7 cellular contexts compared by ENCODE assay signal in genomic region chr12:124925782-124926181, GRCh38. TPM values are rescaled to one million over a fixed set of nuclear protein-coding genes. Genes with fewer than 3 reads are reported as not detected.
DNase-seq lines count a peak whose midpoint lies in the region; ATAC-seq and TF ChIP-seq lines count a peak whose summit lies in the region.
"Not testable (repeated sequence)": the region's sequence is repeated elsewhere in the genome, so short reads cannot be mapped to it uniquely, and the experiment has no call there.

No MANE protein-coding gene starts in this region.

- not testable (repeated sequence) for TF ChIP-seq CTCF in CD4-positive, alpha-beta T cell (IDR thresholded peaks at IDR 0.05); brain (conservative IDR thresholded peaks at IDR 0.05); nephron (IDR thresholded peaks at IDR 0.05; ENCODE audit: unreplicated experiment in 3 of 3); spleen (IDR thresholded peaks at IDR 0.05 in 8 of 11, conservative IDR thresholded peaks at IDR 0.05 in 3 of 11)

- peaks cover 31% of the 10 kb centered on the region for H3K36me3 Mint-ChIP-seq in CD4-positive, alpha-beta T cell (ENCODE audit: low read depth)
- H3K36me3 Mint-ChIP-seq in T-cell; activated T-cell treated with anti-CD3 and anti-CD28 coated beads, Interleukin-2, amount 50 U/mL, for 72 hours (ENCODE audit: insufficient read depth in 2 of 2); brain; memory B cell; nephron (ENCODE audit: low read depth): not testable (repeated sequence)

- not testable (repeated sequence) for DNase-seq in CD4-positive, alpha-beta T cell; T-cell; activated T-cell treated with anti-CD3 and anti-CD28 coated beads, Interleukin-2, amount 50 U/mL, for 72 hours; memory B cell (ENCODE audit: low spot score in 2 of 2)
- peak; percentile 53 for DNase-seq in spleen

- peak overlapping the region; percentile 7 for H3K27ac ChIP-seq in CD4-positive, alpha-beta T cell (ENCODE audit: low read depth, low read length)
- not testable (repeated sequence) for H3K27ac ChIP-seq in spleen

- not testable (repeated sequence) for TF ChIP-seq POLR2A in spleen (IDR thresholded peaks at IDR 0.05)

- not testable (repeated sequence) for H3K9me3 ChIP-seq in CD4-positive, alpha-beta T cell (ENCODE audit: control insufficient read depth, low read length); spleen

- H3K4me3 ChIP-seq in spleen: not testable (repeated sequence)

- peak overlapping the region; percentile 98 for H3K27ac Mint-ChIP-seq in CD4-positive, alpha-beta T cell
- peak overlapping the region; percentile 72 to 79 for H3K27ac Mint-ChIP-seq in T-cell
- H3K27ac Mint-ChIP-seq in activated T-cell treated with anti-CD3 and anti-CD28 coated beads, Interleukin-2, amount 50 U/mL, for 72 hours: peak overlapping the region; percentile 100
- H3K27ac Mint-ChIP-seq in brain: peak overlapping the region; percentile 16 to 64 (median 62)
- peak overlapping the region; percentile 99 for H3K27ac Mint-ChIP-seq in memory B cell
- H3K27ac Mint-ChIP-seq in nephron: not testable (repeated sequence)

- CTCF ChIA-PET in CD4-positive, alpha-beta T cell (lab: Charles Lee): interaction anchor here (1.3 to 4.8 kb wide), 3 partner anchors 12 to 19 kb away, joined by 4 to 29 read pairs (median 16); no protein-coding TSS in a partner anchor
- CTCF ChIA-PET in T-cell (lab: Charles Lee): interaction anchor here (0.7 to 3.2 kb wide), 2 partner anchors 14 to 19 kb away, joined by 3 to 13 read pairs; no protein-coding TSS in a partner anchor

- not testable (repeated sequence) for H3K9me3 Mint-ChIP-seq in CD4-positive, alpha-beta T cell; T-cell; activated T-cell treated with anti-CD3 and anti-CD28 coated beads, Interleukin-2, amount 50 U/mL, for 72 hours; memory B cell; nephron
- H3K9me3 Mint-ChIP-seq in brain: peaks cover 0 to 21% (median 0%) of the 10 kb centered on the region in 5 experiments

- peaks cover 18% of the 10 kb centered on the region for H3K27me3 Mint-ChIP-seq in CD4-positive, alpha-beta T cell
- not testable (repeated sequence) for H3K27me3 Mint-ChIP-seq in T-cell; activated T-cell treated with anti-CD3 and anti-CD28 coated beads, Interleukin-2, amount 50 U/mL, for 72 hours (ENCODE audit: low read depth); memory B cell; nephron (ENCODE audit: low read depth)
- peaks cover 14% of the 10 kb centered on the region for H3K27me3 Mint-ChIP-seq in brain

- H3K4me1 ChIP-seq in spleen: peaks cover 21 to 63% (median 38%) of the 10 kb centered on the region in 6 donors

- not testable (repeated sequence) for H3K27me3 ChIP-seq in CD4-positive, alpha-beta T cell (ENCODE audit: control insufficient read depth, insufficient read depth, low read length); spleen (replicated peaks in 1 of 7)

- POLR2A ChIA-PET in CD4-positive, alpha-beta T cell (lab: Charles Lee): interaction anchor here (4.0 to 4.2 kb wide), 3 partner anchors 8 to 14 kb away, joined by 71 to 87 read pairs (median 80); partner anchors contain the start of gene UBC
- POLR2A ChIA-PET in T-cell (lab: Charles Lee): not testable (repeated sequence)

- peaks cover 41% of the 10 kb centered on the region for H3K4me1 Mint-ChIP-seq in CD4-positive, alpha-beta T cell (ENCODE audit: low read depth)
- H3K4me1 Mint-ChIP-seq in T-cell (peaks cover 46 to 50% (median 47%) of the 10 kb centered on the region in 3 donors), brain (peaks cover 50% of the 10 kb centered on the region), memory B cell (peaks cover 32% of the 10 kb centered on the region), nephron (peaks cover 16% of the 10 kb centered on the region)
- peaks cover 78% of the 10 kb centered on the region for H3K4me1 Mint-ChIP-seq in activated T-cell treated with anti-CD3 and anti-CD28 coated beads, Interleukin-2, amount 50 U/mL, for 72 hours (ENCODE audit: low read depth)

- peak overlapping the region; percentile 95 for H3K4me3 Mint-ChIP-seq in CD4-positive, alpha-beta T cell
- not testable (repeated sequence) for H3K4me3 Mint-ChIP-seq in T-cell; activated T-cell treated with anti-CD3 and anti-CD28 coated beads, Interleukin-2, amount 50 U/mL, for 72 hours; memory B cell
- H3K4me3 Mint-ChIP-seq in brain: peak overlapping the region in 4 of 5 experiments; percentile 16 to 97 (median 60)
- H3K4me3 Mint-ChIP-seq in nephron: peak overlapping the region; percentile 28 to 98 (median 91)

- intact Hi-C loops in CD4-positive, alpha-beta T cell (cut with DNase I, micrococcal nuclease): loop anchor here in 1 of 2 experiments (2.0 kb wide), 1 partner anchor 19 kb away; no protein-coding TSS in a partner anchor
- intact Hi-C loops in spleen (cut with DNase I; ENCODE audit: low total_unique reads): not testable (repeated sequence)

- not testable (repeated sequence) for ATAC-seq in CD4-positive, alpha-beta T cell (ENCODE audit: poor library complexity); T-cell (replicated peaks in 1 of 4); activated T-cell treated with anti-CD3 and anti-CD28 coated beads, Interleukin-2, amount 50 U/mL, for 72 hours (replicated peaks in 1 of 2); memory B cell (ENCODE audit: low read depth)

- H3K36me3 ChIP-seq in spleen: not testable (repeated sequence)

- 90 to 97% (median 95%) methylated on average over 7 of the region's 7 CpGs for whole genome bisulfite sequencing in spleen, 5 donors

RNA-seq across cellular contexts. Expression of gene UBC, which starts 11.3 kb away (rescaled TPM):
- total RNA-seq in CD4-positive, alpha-beta T cell: 1,000 to 10,000 TPM; 1,389 to 1,410 TPM
- total RNA-seq in T-cell: 1,000 to 10,000 TPM in 2 of 5 donors, 100 to 1,000 TPM in 3; 786 to 1,410 (median 885) TPM
- 1,000 to 10,000 TPM; 1,002 to 1,182 TPM for total RNA-seq in activated T-cell treated with anti-CD3 and anti-CD28 coated beads, Interleukin-2, amount 50 U/mL, for 72 hours
- 912 TPM for polyA plus RNA-seq in brain (ENCODE audit: insufficient read depth, low read depth, low replicate concordance)
- total RNA-seq in spleen: 1,000 to 10,000 TPM in 1 of 7 donors, 100 to 1,000 TPM in 6; 770 to 1,107 (median 909) TPM
- polyA plus RNA-seq in spleen: 100 to 1,000 TPM; 623 to 743 (median 691) TPM
